ENCODE assay signal across 1 cellular context in genomic region chr2:85704800-85705679, GRCh38.
A peak's percentile ranks its signal among the peaks of the same experiment; 100 is the strongest.
TF ChIP-seq lines count a peak whose summit lies in the region.

No MANE protein-coding gene starts in this region.

TF ChIP-seq in K562, 482 proteins besides CTCF, POLR2A, EP300 and RAD21 (continued from another document):
- 0 out of 2 replicates have a peak, but pooled peaks have one; percentile 66 for TF ChIP-seq BACH1 (tag; IDR thresholded peaks at IDR 0.05)
- peak in 1 of 2 experiments; percentile 19; a peak in 1 of 4 replicates for TF ChIP-seq RCOR1 (IDR thresholded peaks at IDR 0.05; ENCODE audit: borderline replicate concordance in 1 of 2, low read depth in 2 of 2, low read length in 2 of 2)
- no peak for TF ChIP-seq AFF4 (CRISPR knock-in tag; IDR thresholded peaks at IDR 0.05)
- TF ChIP-seq ZNF766 (CRISPR knock-in tag; conservative IDR thresholded peaks at IDR 0.05), result 0 out of 2 replicates have a peak, but pooled peaks have one; percentile 19
- no peak for TF ChIP-seq L3MBTL2 (IDR thresholded peaks at IDR 0.05)
- TF ChIP-seq REST (CRISPR knock-in tag; IDR thresholded peaks at IDR 0.05; ENCODE audit: low read depth), result no peak
- TF ChIP-seq NFE2L1 (tag; IDR thresholded peaks at IDR 0.05; ENCODE audit: borderline replicate concordance, low read depth), result no peak
- TF ChIP-seq SRF (CRISPR knock-in tag; IDR thresholded peaks at IDR 0.05), result peak; percentile 9 to 96; a peak in 3 of 4 replicates
- no peak for TF ChIP-seq ZNF778 (CRISPR knock-in tag; IDR thresholded peaks at IDR 0.05)
- TF ChIP-seq SRSF9 (IDR thresholded peaks at IDR 0.05; ENCODE audit: borderline replicate concordance, low read depth, low read length), result no peak
- no peak for TF ChIP-seq TEAD2 (tag; IDR thresholded peaks at IDR 0.05)
- no peak for TF ChIP-seq ZNF184 (CRISPR knock-in tag; IDR thresholded peaks at IDR 0.05)
- TF ChIP-seq MTA2 (IDR thresholded peaks at IDR 0.05; ENCODE audit: low read depth), result no peak
- no peak for TF ChIP-seq CREB1 (IDR thresholded peaks at IDR 0.05)
- no peak for TF ChIP-seq CREB1 (CRISPR knock-in tag; IDR thresholded peaks at IDR 0.05)
- TF ChIP-seq ZBTB12 (CRISPR knock-in tag; IDR thresholded peaks at IDR 0.05), result no peak
- no peak for TF ChIP-seq MTA1 (IDR thresholded peaks at IDR 0.05; ENCODE audit: borderline replicate concordance)
- TF ChIP-seq TCFL5 (CRISPR knock-in tag; conservative IDR thresholded peaks at IDR 0.05), result no peak
- TF ChIP-seq CXXC5 (CRISPR knock-in tag; IDR thresholded peaks at IDR 0.05), result peak; percentile 69
- TF ChIP-seq ERF (CRISPR knock-in tag; IDR thresholded peaks at IDR 0.05), result no peak
- no peak for TF ChIP-seq SRSF1 (IDR thresholded peaks at IDR 0.05; ENCODE audit: low read depth, low read length)
- TF ChIP-seq FOXM1 (IDR thresholded peaks at IDR 0.05; ENCODE audit: low read depth), result no peak
- TF ChIP-seq FOXM1 (CRISPR knock-in tag; IDR thresholded peaks at IDR 0.05; ENCODE audit: low read depth), result no peak
- TF ChIP-seq VEZF1 (CRISPR knock-in tag; IDR thresholded peaks at IDR 0.05), result peak; percentile 30
- no peak for TF ChIP-seq FOXJ2 (tag; IDR thresholded peaks at IDR 0.05)
- no peak for TF ChIP-seq GTF2E2 (tag; IDR thresholded peaks at IDR 0.05)
- peak; percentile 19; the same call in 1 of the 2 replicates for TF ChIP-seq LEF1 (IDR thresholded peaks at IDR 0.05)
- no peak for TF ChIP-seq ATF1 (CRISPR knock-in tag; IDR thresholded peaks at IDR 0.05)
- TF ChIP-seq ATF1 (tag; IDR thresholded peaks at IDR 0.05), result 0 out of 2 replicates have a peak, but pooled peaks have one; percentile 17
- TF ChIP-seq PPARD (CRISPR knock-in tag; IDR thresholded peaks at IDR 0.05), result no peak
- TF ChIP-seq SOX6 (IDR thresholded peaks at IDR 0.05), result peak; percentile 77
- TF ChIP-seq STAT5A (IDR thresholded peaks at IDR 0.05; ENCODE audit: borderline replicate concordance, low read length), result no peak
- no peak for TF ChIP-seq HSF4 (CRISPR knock-in tag; IDR thresholded peaks at IDR 0.05; ENCODE audit: borderline replicate concordance)
- peak; percentile 85 for TF ChIP-seq HNRNPLL (IDR thresholded peaks at IDR 0.05; ENCODE audit: low read depth, low read length, poor library complexity, severe bottlenecking)
- no peak for TF ChIP-seq ZNF592 (IDR thresholded peaks at IDR 0.05)
- peak; percentile 37; the same call in 1 of the 2 replicates for TF ChIP-seq GABPA (tag; conservative IDR thresholded peaks at IDR 0.05; ENCODE audit: low read depth)
- 0 out of 2 replicates have a peak, but pooled peaks have one; percentile 20 for TF ChIP-seq FOSL1 (tag; conservative IDR thresholded peaks at IDR 0.05)
